ENCODE assay signal across 1 cellular context in the genomic region with DNA sequence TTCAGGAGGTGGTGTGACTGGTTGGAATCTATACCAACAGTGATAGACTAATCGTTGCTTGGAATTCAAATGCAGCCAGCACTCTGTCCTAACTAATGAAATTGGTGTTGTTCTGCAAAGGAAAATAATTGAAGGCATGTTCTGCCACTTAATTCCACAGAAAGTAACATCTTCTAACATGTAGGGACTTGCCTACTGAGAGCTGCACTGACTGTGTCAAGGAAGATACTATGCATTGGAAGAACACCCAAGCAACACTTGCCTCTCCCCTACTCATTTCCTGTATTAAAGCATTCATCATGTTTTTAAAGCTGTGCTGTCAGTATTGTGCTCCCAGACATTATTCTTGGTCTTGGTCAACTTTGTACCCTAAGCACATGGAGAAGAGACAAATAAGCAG.
A peak's percentile ranks its signal among the peaks of the same experiment; 100 is the strongest.
TF ChIP-seq lines count a peak whose summit lies in the region.

No MANE protein-coding gene starts in this region.

TF ChIP-seq in K562, 482 proteins besides CTCF, POLR2A, EP300 and RAD21:
- TF ChIP-seq MAFF (IDR thresholded peaks at IDR 0.05; ENCODE audit: low read length): no peak
- TF ChIP-seq MEIS2 (IDR thresholded peaks at IDR 0.05; ENCODE audit: partially characterized antibody): peak; percentile 8
